ENCODE assay signal across 1 cellular context in genomic region chr1:76018045-76018444, GRCh38.
TF ChIP-seq lines count a peak whose summit lies in the region.

No MANE protein-coding gene starts in this region.

TF ChIP-seq in SK-N-SH, 30 proteins besides CTCF, POLR2A, EP300 and RAD21 (continued from another document):
- peak; percentile 46; the same call in 1 of the 2 replicates for TF ChIP-seq RXRA (IDR thresholded peaks at IDR 0.05; ENCODE audit: borderline replicate concordance, low read depth)
- TF ChIP-seq TEAD4 (IDR thresholded peaks at IDR 0.05; ENCODE audit: borderline replicate concordance, insufficient read depth), result peak; percentile 74; the same call in 1 of the 2 replicates
- TF ChIP-seq USF2 (IDR thresholded peaks at IDR 0.05; ENCODE audit: borderline replicate concordance, low read depth, low read length), result no peak
- peak; percentile 71; the same call in 1 of the 2 replicates for TF ChIP-seq POLR2AphosphoS5 (IDR thresholded peaks at IDR 0.05; ENCODE audit: low read depth, low read length)
- no peak for TF ChIP-seq MAX (IDR thresholded peaks at IDR 0.05; ENCODE audit: low read depth)
- TF ChIP-seq TCF12 (IDR thresholded peaks at IDR 0.05), result peak; percentile 97
- no peak; the same call in 1 of the 2 replicates for TF ChIP-seq GATA2 (CRISPR knock-in tag; IDR thresholded peaks at IDR 0.05)
- no peak for TF ChIP-seq EZH2phosphoT487 (IDR thresholded peaks at IDR 0.05; ENCODE audit: borderline replicate concordance, low read depth)
- TF ChIP-seq SIN3A (IDR thresholded peaks at IDR 0.05; ENCODE audit: borderline replicate concordance, low read depth, low read length), result 0 out of 2 replicates have a peak, but pooled peaks have one; percentile 34
- TF ChIP-seq FOXM1 (IDR thresholded peaks at IDR 0.05; ENCODE audit: low read depth), result peak; percentile 56; the same call in 1 of the 2 replicates
